In the genomic region with DNA sequence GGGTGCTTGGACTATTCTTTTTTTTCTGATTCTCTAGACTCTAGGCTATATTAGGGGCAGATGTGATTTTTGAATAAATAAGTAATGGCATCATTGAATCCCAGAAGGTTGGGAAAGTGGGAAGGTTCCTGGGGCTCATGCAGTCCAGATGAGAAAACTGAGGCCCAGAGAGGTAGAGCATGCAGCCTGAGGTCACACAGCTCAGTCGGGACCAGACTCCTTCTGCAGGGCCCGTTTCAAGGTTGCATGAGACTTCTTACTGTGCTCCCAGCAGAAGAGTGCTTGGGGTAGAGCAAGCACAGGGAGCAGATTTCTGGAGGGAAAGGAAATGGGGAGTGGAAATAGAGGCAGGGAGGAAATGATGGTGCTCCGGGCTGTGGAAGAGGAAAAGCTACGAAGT, we compare ENCODE assay signal across 26 cellular contexts. TPM values are rescaled to one million over a fixed set of nuclear protein-coding genes. Genes with fewer than 3 reads are reported as not detected.
DNase-seq lines count a peak whose midpoint lies in the region; ATAC-seq, FAIRE-seq and TF ChIP-seq lines count a peak whose summit lies in the region.
"Had no signal": no experiment of that assay in that cellular context is flagged by ENCODE, and none has a peak within 500 bp of the region (broad histone marks: within the 10 kb centered on the region; RNA-seq: fewer than 3 reads in every experiment).

No MANE protein-coding gene starts in this region.

- H3K9me3 ChIP-seq in HepG2 (ENCODE audit: low read length) (no peaks in the 10 kb centered on the region), right lobe of liver (no peaks in the 10 kb centered on the region), K562 (replicated peaks; ENCODE audit: control insufficient read depth, insufficient read depth, low read depth, low read length) (no peaks in the 10 kb centered on the region), osteoblast (ENCODE audit: low read depth, low read length) (no peaks in the 10 kb centered on the region), adrenal gland (replicated peaks in 1 of 3) (no peaks in the 10 kb centered on the region)
- H3K9me3 ChIP-seq: BE2C, BLaER1 had no signal

- no peaks in the 10 kb centered on the region for H3K4me1 ChIP-seq in HepG2 (ENCODE audit: insufficient read depth, low read length)
- H3K4me1 ChIP-seq in right lobe of liver, result no peaks in the 10 kb centered on the region
- H3K4me1 ChIP-seq in K562 (replicated peaks in 1 of 2; ENCODE audit: control insufficient read depth in 2 of 2, insufficient read depth in 2 of 2, low read length in 2 of 2), result 0 out of 5 replicates have a peak, but pooled peaks cover 0 to 3% of the 10 kb centered on the region in 2 experiments
- H3K4me1 ChIP-seq in osteoblast (ENCODE audit: insufficient read depth, low read length), result no peaks in the 10 kb centered on the region
- peaks cover 0 to 11% of the 10 kb centered on the region in 2 donors for H3K4me1 ChIP-seq in adrenal gland (replicated peaks in 1 of 2)

- H3K9ac ChIP-seq in HepG2 (ENCODE audit: insufficient read depth, low read depth, low read length) (no peak overlapping the region), K562 (ENCODE audit: insufficient read depth in 1 of 2, low read depth in 2 of 2, low read length in 2 of 2) (no peak overlapping the region)
- H3K9ac ChIP-seq: BLaER1 had no signal

- FAIRE-seq in HepG2 (lab: Jason Lieb, UNC) (no peak), K562 (lab: Jason Lieb, UNC) (no peak)
- FAIRE-seq: GM12878, GM12892, GM18507 had no signal

- TF ChIP-seq CTCF in HepG2 (CRISPR knock-in tag; IDR thresholded peaks at IDR 0.05), result no peak
- no peak for TF ChIP-seq CTCF in right lobe of liver (IDR thresholded peaks at IDR 0.05)
- TF ChIP-seq CTCF in K562 (IDR thresholded peaks at IDR 0.05 in 2 of 3, conservative IDR thresholded peaks at IDR 0.05 in 1 of 3; ENCODE audit: insufficient read depth in 2 of 3, low read depth in 1 of 3, low read length in 3 of 3), result no peak
- TF ChIP-seq CTCF in osteoblast (IDR thresholded peaks at IDR 0.05; ENCODE audit: extremely low read depth, low read depth, low read length), result no peak
- no peak for TF ChIP-seq CTCF in adrenal gland (IDR thresholded peaks at IDR 0.05)
- TF ChIP-seq CTCF in type B pancreatic cell (conservative IDR thresholded peaks at IDR 0.05), result no peak

- no peaks in the 10 kb centered on the region for H3K9me3 Mint-ChIP-seq in type B pancreatic cell
- H3K9me3 Mint-ChIP-seq: CD4-positive, CD25-positive, alpha-beta regulatory T cell; CD8-positive, alpha-beta memory T cell had no signal

- CTCF ChIA-PET in HepG2 (lab: Yijun Ruan, JAX; ENCODE audit: low intra/inter-chr PET ratio, low total read pairs), result no interaction called here
- CTCF ChIA-PET in K562 (lab: Yijun Ruan, JAX; ENCODE audit: low intra/inter-chr PET ratio), result no interaction called here

- H3K27me3 Mint-ChIP-seq in type B pancreatic cell, result peaks cover 30% of the 10 kb centered on the region
- H3K27me3 Mint-ChIP-seq: CD4-positive, alpha-beta memory T cell had no signal

- POLR2A ChIA-PET in HepG2 (lab: Yijun Ruan, JAX) (no interaction called here), K562 (lab: Yijun Ruan, JAX) (no interaction called here)

- in situ Hi-C loops in HepG2 (cut with HindIII; ENCODE audit: extremely low pct_ligation_motif_present, low pct_unique_long_range_greater_than_20kb), result no loop called here
- in situ Hi-C loops in K562 (cut with MboI), result no loop called here

- no peak overlapping the region for H3K27ac ChIP-seq in HepG2 (ENCODE audit: extremely low read length, insufficient read depth, low read length)
- H3K27ac ChIP-seq in right lobe of liver, result no peak overlapping the region
- H3K27ac ChIP-seq in K562 (ENCODE audit: extremely low read depth, low read depth, low read length), result no peak overlapping the region
- no peak overlapping the region for H3K27ac ChIP-seq in osteoblast (ENCODE audit: low read depth, low read length)
- H3K27ac ChIP-seq in adrenal gland, result no peak overlapping the region
- H3K27ac ChIP-seq: 22Rv1, BLaER1 had no signal

- TF ChIP-seq RAD21 in HepG2 (CRISPR knock-in tag; IDR thresholded peaks at IDR 0.05) (no peak), K562 (CRISPR knock-in tag; conservative IDR thresholded peaks at IDR 0.05 in 1 of 2, IDR thresholded peaks at IDR 0.05 in 1 of 2) (no peak)

- H3K4me3 ChIP-seq in HepG2 (replicated peaks in 1 of 3; ENCODE audit: insufficient read depth in 1 of 3, low read depth in 2 of 3, low read length in 3 of 3), result no peak overlapping the region
- no peak overlapping the region for H3K4me3 ChIP-seq in right lobe of liver
- H3K4me3 ChIP-seq in K562, result no peak overlapping the region
- H3K4me3 ChIP-seq in osteoblast (ENCODE audit: insufficient read depth, low read length), result no peak overlapping the region
- H3K4me3 ChIP-seq in adrenal gland, result no peak overlapping the region
- H3K4me3 ChIP-seq: BLaER1, GM12878 had no signal

- no peak for ATAC-seq in HepG2
- ATAC-seq in right lobe of liver, result no peak
- ATAC-seq in K562, result no peak
- ATAC-seq: GM12878 had no signal

- no peak overlapping the region for H2AFZ ChIP-seq in HepG2 (ENCODE audit: low read length)
- H2AFZ ChIP-seq in K562 (ENCODE audit: low read depth, low read length), result no peak overlapping the region
- H2AFZ ChIP-seq in osteoblast (ENCODE audit: low read length), result no peak overlapping the region

- H3K79me2 ChIP-seq in HepG2 (ENCODE audit: insufficient read depth, low read length) (no peaks in the 10 kb centered on the region), K562 (ENCODE audit: control insufficient read depth, insufficient read depth, low read length) (no peaks in the 10 kb centered on the region), osteoblast (ENCODE audit: insufficient read depth, low read length) (no peaks in the 10 kb centered on the region)

- H3K9me1 ChIP-seq in K562 (ENCODE audit: control insufficient read depth, insufficient read depth, low read length), result peaks cover 2% of the 10 kb centered on the region

- no TSS peak for BruUV-seq in HepG2 (replicated peaks; lab: Mats Ljungman, UMichigan)
- BruUV-seq in K562 (replicated peaks; lab: Mats Ljungman, UMichigan), result no TSS peak

- WGBS in HepG2 (ENCODE audit: low lambda C conversion rate), result 2% methylated on average over 4 of the region's 4 CpGs
- WGBS in right lobe of liver (ENCODE audit: insufficient coverage, low coverage, low lambda C conversion rate, missing lambda C conversion rate), result 51% methylated on average over 4 of the region's 4 CpGs
- WGBS in K562 (ENCODE audit: insufficient coverage, low coverage, missing lambda C conversion rate), result 8% methylated on average over 4 of the region's 4 CpGs
- 65 to 76% (median 74%) methylated on average over 4 of the region's 4 CpGs for WGBS in adrenal gland, 4 donors

- peaks cover 6 to 68% of the 10 kb centered on the region in 2 experiments for H3K27me3 ChIP-seq in HepG2 (ENCODE audit: control insufficient read depth in 1 of 2, insufficient read depth in 2 of 2, low read length in 2 of 2)
- no peaks in the 10 kb centered on the region for H3K27me3 ChIP-seq in right lobe of liver
- H3K27me3 ChIP-seq in K562 (ENCODE audit: control insufficient read depth in 2 of 2, insufficient read depth in 2 of 2, low read length in 2 of 2), result peaks cover 21 to 57% of the 10 kb centered on the region in 2 experiments; a peak in 4 of 5 replicates
- peaks cover 6% of the 10 kb centered on the region for H3K27me3 ChIP-seq in osteoblast (ENCODE audit: insufficient read depth, low read length)
- H3K27me3 ChIP-seq in adrenal gland, result no peaks in the 10 kb centered on the region
- H3K27me3 ChIP-seq: BE2C, BLaER1 had no signal

- intact Hi-C loops in HepG2 (cut with micrococcal nuclease; ENCODE audit: unreplicated experiment) (no loop called here), right lobe of liver (cut with DNase I) (no loop called here), K562 (cut with micrococcal nuclease) (no loop called here), adrenal gland (cut with DNase I) (no loop called here)

- no peak overlapping the region for H3K4me3 Mint-ChIP-seq in type B pancreatic cell
- H3K4me3 Mint-ChIP-seq: CD14-positive monocyte; CD4-positive, alpha-beta memory T cell; CD4-positive, CD25-positive, alpha-beta regulatory T cell; CD8-positive, alpha-beta memory T cell had no signal

- DNase-seq in HepG2 (ENCODE audit: low spot score) (no peak), right lobe of liver (no peak), K562 (ENCODE audit: extremely low read depth in 1 of 4, low spot score in 3 of 4) (no peak), osteoblast (ENCODE audit: insufficient read length, low spot score, missing footprints) (peak; percentile 39), adrenal gland (no peak), type B pancreatic cell (ENCODE audit: extremely low spot score, unreplicated experiment) (no peak)
- DNase-seq: ACHN; C1 segment of cervical spinal cord; CD4-positive, alpha-beta memory T cell; CD4-positive, CD25-positive, alpha-beta regulatory T cell; CD8-positive, alpha-beta memory T cell; COR-L47; DMS 273 treated with DMSO at 0.1 percent for 48 hours; DMS153; DMS53; DMS79; DND-41; EL; GDM1 had no signal

- H4K20me1 ChIP-seq in HepG2 (ENCODE audit: insufficient read depth, low read length) (no peaks in the 10 kb centered on the region; the same call in 1 of the 2 replicates), K562 (replicated peaks; ENCODE audit: control insufficient read depth, insufficient read depth, low read length) (no peaks in the 10 kb centered on the region), osteoblast (ENCODE audit: insufficient read depth, low read length) (no peaks in the 10 kb centered on the region)

- H3K4me2 ChIP-seq in HepG2 (ENCODE audit: low read depth, low read length) (no peak overlapping the region), K562 (ENCODE audit: insufficient read depth, low read length) (no peak overlapping the region), osteoblast (ENCODE audit: insufficient read depth, low read length) (no peak overlapping the region)
- H3K4me2 ChIP-seq: BLaER1 had no signal

- TF ChIP-seq POLR2A in HepG2 (IDR thresholded peaks at IDR 0.05; ENCODE audit: insufficient read depth in 1 of 2, low read depth in 2 of 2, low read length in 2 of 2) (no peak), right lobe of liver (IDR thresholded peaks at IDR 0.05) (no peak), K562 (conservative IDR thresholded peaks at IDR 0.05) (no peak), adrenal gland (IDR thresholded peaks at IDR 0.05) (no peak)

- no peak overlapping the region for H3K27ac Mint-ChIP-seq in type B pancreatic cell
- H3K27ac Mint-ChIP-seq: CD14-positive monocyte; CD4-positive, CD25-positive, alpha-beta regulatory T cell had no signal

- H3K36me3 Mint-ChIP-seq in type B pancreatic cell, result peaks cover 5% of the 10 kb centered on the region
- H3K36me3 Mint-ChIP-seq: CD14-positive monocyte; CD4-positive, alpha-beta memory T cell; CD4-positive, CD25-positive, alpha-beta regulatory T cell had no signal

- no peaks in the 10 kb centered on the region for H3K36me3 ChIP-seq in HepG2 (replicated peaks in 1 of 2; ENCODE audit: control insufficient read depth in 1 of 2, insufficient read depth in 2 of 2, low read length in 2 of 2)
- H3K36me3 ChIP-seq in right lobe of liver, result no peaks in the 10 kb centered on the region
- H3K36me3 ChIP-seq in K562 (ENCODE audit: control insufficient read depth, insufficient read depth, low read length), result no peaks in the 10 kb centered on the region
- no peaks in the 10 kb centered on the region for H3K36me3 ChIP-seq in osteoblast (ENCODE audit: insufficient read depth, low read length)
- H3K36me3 ChIP-seq in adrenal gland (replicated peaks in 1 of 2), result no peaks in the 10 kb centered on the region

- H3K4me1 Mint-ChIP-seq in type B pancreatic cell (ENCODE audit: unreplicated experiment), result peaks cover 23% of the 10 kb centered on the region
- H3K4me1 Mint-ChIP-seq: CD14-positive monocyte; CD4-positive, alpha-beta memory T cell; CD8-positive, alpha-beta memory T cell had no signal

- no peak for TF ChIP-seq EP300 in HepG2 (IDR thresholded peaks at IDR 0.05; ENCODE audit: low read depth in 2 of 2, low read length in 2 of 2)
- TF ChIP-seq EP300 in HepG2 (CRISPR knock-in tag; IDR thresholded peaks at IDR 0.05; ENCODE audit: borderline replicate concordance), result no peak
- TF ChIP-seq EP300 in K562 (IDR thresholded peaks at IDR 0.05; ENCODE audit: low read length), result no peak

RNA-seq across cellular contexts. Expression of a gene that starts 59.8 kb away (rescaled TPM):
- total RNA-seq in HepG2 (2016; rRNA removed; fragmentation: Illumina TruSeq; extraction: Trizol) (0.07 and 0.13 TPM in 2 replicates), right lobe of liver (under 1 TPM in 1 of 6 experiments, not detected in 5; 0.16 TPM), K562 (2014; rRNA removed) (0.18 and 0.29 TPM in 2 replicates), K562 (2014; rRNA removed; fragmentation: Illumina TruSeq; extraction: Trizol) (0.19 TPM in 1 of 2 replicates, not detected in the other), K562 (2015; rRNA removed; fragmentation: Illumina TruSeq; extraction: Trizol) (not detected in 2 replicates), K562 (2021) (0.16 and 0.22 TPM in 2 replicates), osteoblast (0.36 and 0.59 TPM in 2 replicates), adrenal gland (under 1 TPM in 7 of 8 donors, not detected in 1; 0.26 to 0.83 (median 0.42) TPM), type B pancreatic cell (ENCODE audit: low replicate concordance) (3.0 and 15.9 TPM in 2 replicates)
- total RNA-seq in HepG2 (2016; cell fraction: cytosol; rRNA removed; fragmentation: Illumina TruSeq; extraction: Trizol; ENCODE audit: low read depth), result 0.09 TPM in 1 of 2 replicates, not detected in the other
- 0.28 TPM in 1 of 2 replicates, not detected in the other for total RNA-seq in HepG2 (2016; cell fraction: insoluble cytoplasmic fraction; rRNA removed; fragmentation: Illumina TruSeq; extraction: Trizol)
- 0.10 and 0.22 TPM in 2 replicates for total RNA-seq in HepG2 (2016; cell fraction: membrane; rRNA removed; fragmentation: Illumina TruSeq; extraction: Trizol)
- 0.56 TPM in 1 of 2 replicates, not detected in the other for total RNA-seq in HepG2 (2016; cell fraction: nucleus; rRNA removed; fragmentation: Illumina TruSeq; extraction: Trizol)
- polyA plus RNA-seq in HepG2 (2011; rRNA removed) (0.07 and 0.09 TPM in 2 replicates), K562 (2011; rRNA removed) (0.43 and 0.79 TPM in 2 replicates), K562 (2014; fragmentation: Illumina TruSeq; extraction: Trizol) (0.09 and 0.17 TPM in 2 replicates), K562 (2014; fragmentation: Nextera tagmentation; extraction: Ambion mirVana) (not detected), K562 (2014; rRNA removed) (0.16 TPM in 1 of 2 replicates, not detected in the other), adrenal gland (1 to 10 TPM in 1 of 3 donors, under 1 TPM in 2; 0.24 to 1.0 (median 0.80) TPM)
- 0.05 and 0.08 TPM in 2 replicates for polyA plus RNA-seq in HepG2 (2011; cell fraction: cytosol; rRNA removed)
- polyA plus RNA-seq in HepG2 (2011; cell fraction: nucleus; rRNA removed), result 0.26 and 0.59 TPM in 2 replicates
- polyA plus RNA-seq in HepG2 (2012), result 0.12 TPM in 1 of 2 replicates, not detected in the other
- polyA plus RNA-seq in HepG2 (2016; cell fraction: cytosol; fragmentation: Illumina TruSeq; extraction: Trizol; ENCODE audit: low read depth), result 0.10 and 0.23 TPM in 2 replicates
- polyA plus RNA-seq in HepG2 (2016; cell fraction: insoluble cytoplasmic fraction; fragmentation: Illumina TruSeq; extraction: Trizol; ENCODE audit: low read depth), result 0.16 TPM in 1 of 2 replicates, not detected in the other
- polyA plus RNA-seq in HepG2 (2016; cell fraction: membrane; fragmentation: Illumina TruSeq; extraction: Trizol; ENCODE audit: low read depth), result 0.22 TPM in 1 of 2 replicates, not detected in the other
- 0.23 and 0.24 TPM in 2 replicates for polyA plus RNA-seq in HepG2 (2016; cell fraction: nucleus; fragmentation: Illumina TruSeq; extraction: Trizol; ENCODE audit: insufficient read depth, low read depth)
- 0.24 and 9.3 TPM in 2 replicates for polyA minus RNA-seq in HepG2 (2011; rRNA and poly(A)+ RNA removed; ENCODE audit: low replicate concordance)
- not detected in 2 replicates for polyA minus RNA-seq in HepG2 (2011; cell fraction: cytosol; rRNA and poly(A)+ RNA removed)
- polyA minus RNA-seq in HepG2 (2011; cell fraction: nucleus; rRNA and poly(A)+ RNA removed), result 0.12 and 0.13 TPM in 2 replicates
- total RNA-seq in K562 (2011; cell fraction: chromatin; rRNA removed; ENCODE audit: low replicate concordance), result 1.5 and 5.7 TPM in 2 replicates
- 2.2 and 2.5 TPM in 2 replicates for total RNA-seq in K562 (2011; cell fraction: nucleolus; rRNA removed)
- 0.76 and 1.6 TPM in 2 replicates for total RNA-seq in K562 (2011; cell fraction: nucleoplasm; rRNA removed)
- polyA plus RNA-seq in K562 (2011; cell fraction: cytosol; rRNA removed), result 0.59 and 1.2 TPM in 2 replicates
- polyA plus RNA-seq in K562 (2011; cell fraction: nucleus; rRNA removed), result 2.3 and 3.9 TPM in 2 replicates
- 0.19 and 0.22 TPM in 2 replicates for polyA plus RNA-seq in K562 (2012)
- 0.09 and 0.11 TPM in 2 replicates for polyA minus RNA-seq in K562 (2011; rRNA and poly(A)+ RNA removed)
- polyA minus RNA-seq in K562 (2011; cell fraction: cytosol; rRNA and poly(A)+ RNA removed), result 1.5 TPM in 1 of 2 replicates, not detected in the other
- 1.5 and 1.9 TPM in 2 replicates for polyA minus RNA-seq in K562 (2011; cell fraction: nucleus; rRNA and poly(A)+ RNA removed)
- total RNA-seq: CD4-positive, CD25-positive, alpha-beta regulatory T cell had no signal
- polyA plus RNA-seq: CD14-positive monocyte; CD4-positive, CD25-positive, alpha-beta regulatory T cell; GM12878 had no signal
